In genomic region chr9:89497181-89497963, GRCh38 we compare ENCODE assay signal across 7 cellular contexts. TPM values are rescaled to one million over a fixed set of nuclear protein-coding genes. Genes with fewer than 3 reads are reported as not detected.
DNase-seq lines count a peak whose midpoint lies in the region; ATAC-seq and TF ChIP-seq lines count a peak whose summit lies in the region.

No MANE protein-coding gene starts in this region.

- H3K9ac ChIP-seq in parathyroid adenoma = no peak overlapping the region

- H3K4me2 ChIP-seq in parathyroid adenoma (ENCODE audit: low read length) = peak overlapping the region; percentile 65

- DNase-seq in activated CD8-positive, alpha-beta T cell treated with anti-CD3 and anti-CD28 coated beads for 36 hours = peak; percentile 50
- DNase-seq in NCI-H1105 (lab: John Stamatoyannopoulos, UW) (no peak), NCI-H510A treated with DMSO at 0.1 percent for 48 hours (lab: John Stamatoyannopoulos, UW) (no peak)

- H2AFZ ChIP-seq in parathyroid adenoma = no peak overlapping the region

- no peaks in the 10 kb centered on the region for H3K27me3 ChIP-seq in gastroesophageal sphincter
- no peaks in the 10 kb centered on the region for H3K27me3 ChIP-seq in parathyroid adenoma (ENCODE audit: control insufficient read depth, insufficient read depth, low read length)

- H3K27ac ChIP-seq in gastroesophageal sphincter = peak overlapping the region in 3 of 4 donors; percentile 37 to 76 (median 61)
- no peak overlapping the region for H3K27ac ChIP-seq in parathyroid adenoma

- POLR2A ChIA-PET in activated CD8-positive, alpha-beta T cell treated with anti-CD3 and anti-CD28 coated beads for 36 hours (lab: Charles Lee) = interaction anchor here (0.6 to 2.6 kb wide), 4 partner anchors 9 to 52 kb away, joined by 3 to 15 read pairs (median 8); no protein-coding TSS in a partner anchor

- no peak for TF ChIP-seq EP300 in gastroesophageal sphincter (IDR thresholded peaks at IDR 0.05)

- peak overlapping the region; percentile 92 for H3K4me3 Mint-ChIP-seq in activated CD8-positive, alpha-beta T cell treated with anti-CD3 and anti-CD28 coated beads for 36 hours

- H3K9me3 ChIP-seq in gastroesophageal sphincter (no peaks in the 10 kb centered on the region), parathyroid adenoma (ENCODE audit: control insufficient read depth, low read length) (no peaks in the 10 kb centered on the region)

- H3K4me1 ChIP-seq in gastroesophageal sphincter = peaks cover 0 to 28% (median 0%) of the 10 kb centered on the region in 3 donors
- H3K4me1 ChIP-seq in parathyroid adenoma = no peaks in the 10 kb centered on the region

- peaks cover 77% of the 10 kb centered on the region for H3K4me1 Mint-ChIP-seq in activated CD8-positive, alpha-beta T cell treated with anti-CD3 and anti-CD28 coated beads for 36 hours (ENCODE audit: low read depth)

- no CpG with 5 or more reads among the region's 68 CpGs for WGBS in gastroesophageal sphincter (ENCODE audit: low coverage in 1 of 2), 2 donors

- ATAC-seq in GM18868 (IDR thresholded peaks at IDR 0.05; ENCODE audit: unreplicated experiment) (peak; percentile 14), HG02798 (IDR thresholded peaks at IDR 0.05; ENCODE audit: poor library complexity, unreplicated experiment) (peak; percentile 55), gastroesophageal sphincter (no peak)
- peak; percentile 12 for ATAC-seq in activated CD8-positive, alpha-beta T cell treated with anti-CD3 and anti-CD28 coated beads for 36 hours

- H3K36me3 ChIP-seq in gastroesophageal sphincter = no peaks in the 10 kb centered on the region
- no peaks in the 10 kb centered on the region for H3K36me3 ChIP-seq in parathyroid adenoma (ENCODE audit: control insufficient read depth, insufficient read depth, low read length)

- no peaks in the 10 kb centered on the region for H3K9me3 Mint-ChIP-seq in activated CD8-positive, alpha-beta T cell treated with anti-CD3 and anti-CD28 coated beads for 36 hours

- peak overlapping the region; percentile 90 to 97 for H3K4me3 ChIP-seq in gastroesophageal sphincter
- H3K4me3 ChIP-seq in parathyroid adenoma (ENCODE audit: low read depth, low read length) = peak overlapping the region; percentile 53

- no peak for TF ChIP-seq POLR2A in gastroesophageal sphincter (IDR thresholded peaks at IDR 0.05)

- no peaks in the 10 kb centered on the region for H3K27me3 Mint-ChIP-seq in activated CD8-positive, alpha-beta T cell treated with anti-CD3 and anti-CD28 coated beads for 36 hours

- intact Hi-C loops in activated CD8-positive, alpha-beta T cell treated with anti-CD3 and anti-CD28 coated beads for 36 hours (cut with micrococcal nuclease) = no loop called here

- peaks cover 38% of the 10 kb centered on the region for H3K36me3 Mint-ChIP-seq in activated CD8-positive, alpha-beta T cell treated with anti-CD3 and anti-CD28 coated beads for 36 hours (ENCODE audit: low read depth)

- CTCF ChIA-PET in activated CD8-positive, alpha-beta T cell treated with anti-CD3 and anti-CD28 coated beads for 36 hours (lab: Charles Lee) = no interaction called here

- no peak for TF ChIP-seq CTCF in activated CD8-positive, alpha-beta T cell treated with anti-CD3 and anti-CD28 coated beads for 36 hours (IDR thresholded peaks at IDR 0.05)
- TF ChIP-seq CTCF in gastroesophageal sphincter (IDR thresholded peaks at IDR 0.05) = no peak
- TF ChIP-seq CTCF in parathyroid adenoma (IDR thresholded peaks at IDR 0.05) = no peak

- peak overlapping the region; percentile 92 for H3K27ac Mint-ChIP-seq in activated CD8-positive, alpha-beta T cell treated with anti-CD3 and anti-CD28 coated beads for 36 hours

- no peaks in the 10 kb centered on the region for H3K79me2 ChIP-seq in parathyroid adenoma

RNA-seq across cellular contexts. Expression of gene SEMA4D, which starts 0.5 kb away (rescaled TPM):
- total RNA-seq in activated CD8-positive, alpha-beta T cell treated with anti-CD3 and anti-CD28 coated beads for 36 hours = 100 to 1,000 TPM; 290 to 317 TPM
- 10 to 100 TPM in 1 of 4 donors, 1 to 10 TPM in 3; 4.4 to 12.0 (median 6.5) TPM for total RNA-seq in gastroesophageal sphincter

Comparison
In these comparisons a context has a peak if more than half of its experiments do, and no peak if none do; other contexts are left out.
1. RNA of gene SEMA4D, which starts 0.5 kb away (total RNA-seq): 290 to 317 TPM in activated CD8-positive, alpha-beta T cell treated with anti-CD3 and anti-CD28 coated beads for 36 hours; 4.4 to 12.0 TPM in gastroesophageal sphincter; every median in the first group is over 10 times any median in the second.